ENCODE assay signal across 1 cellular context in the genomic region with DNA sequence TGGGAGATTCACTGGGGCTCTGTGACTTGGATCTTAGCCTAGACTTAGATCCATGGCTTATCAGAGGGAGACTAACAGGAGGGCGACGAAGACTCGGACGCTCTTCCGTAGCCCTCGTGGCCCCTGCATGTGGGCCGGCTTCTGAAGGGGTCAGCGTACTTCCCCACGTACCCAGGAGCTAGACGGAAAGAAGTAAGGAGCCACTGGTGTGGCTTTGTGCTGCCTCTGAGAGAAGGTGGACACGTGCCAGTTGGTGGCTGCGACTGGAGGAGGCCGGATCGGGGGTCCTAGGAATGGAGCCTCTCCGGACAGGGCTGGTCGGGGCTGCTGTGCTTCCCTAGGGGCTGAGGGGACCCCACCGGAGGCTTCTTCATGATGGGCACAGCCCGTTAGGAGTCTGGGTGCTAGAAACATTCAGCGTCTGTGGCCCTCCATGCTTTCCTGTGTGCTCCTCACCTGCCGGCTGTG.
TF ChIP-seq lines count a peak whose summit lies in the region.

No MANE protein-coding gene starts in this region.

TF ChIP-seq in K562, 482 proteins besides CTCF, POLR2A, EP300 and RAD21 (continued from another document and continues in another):
- TF ChIP-seq, protein P1, sequence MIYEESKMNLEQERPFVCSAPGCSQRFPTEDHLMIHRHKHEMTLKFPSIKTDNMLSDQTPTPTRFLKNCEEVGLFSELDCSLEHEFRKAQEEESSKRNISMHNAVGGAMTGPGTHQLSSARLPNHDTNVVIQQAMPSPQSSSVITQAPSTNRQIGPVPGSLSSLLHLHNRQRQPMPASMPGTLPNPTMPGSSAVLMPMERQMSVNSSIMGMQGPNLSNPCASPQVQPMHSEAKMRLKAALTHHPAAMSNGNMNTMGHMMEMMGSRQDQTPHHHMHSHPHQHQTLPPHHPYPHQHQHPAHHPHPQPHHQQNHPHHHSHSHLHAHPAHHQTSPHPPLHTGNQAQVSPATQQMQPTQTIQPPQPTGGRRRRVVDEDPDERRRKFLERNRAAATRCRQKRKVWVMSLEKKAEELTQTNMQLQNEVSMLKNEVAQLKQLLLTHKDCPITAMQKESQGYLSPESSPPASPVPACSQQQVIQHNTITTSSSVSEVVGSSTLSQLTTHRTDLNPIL (CRISPR knock-in tag; IDR thresholded peaks at IDR 0.05), result no peak
- TF ChIP-seq ESRRA (IDR thresholded peaks at IDR 0.05; ENCODE audit: borderline replicate concordance, low read depth), result no peak
- no peak for TF ChIP-seq ZBTB26 (CRISPR knock-in tag; IDR thresholded peaks at IDR 0.05)
- TF ChIP-seq E2F4 (CRISPR knock-in tag; IDR thresholded peaks at IDR 0.05; ENCODE audit: low read depth), result 0 out of 2 replicates have a peak, but pooled peaks have one; percentile 35
- 0 out of 4 replicates have a peak, but pooled peaks of 1 of the 2 experiments have one; percentile 27 for TF ChIP-seq MAZ (CRISPR knock-in tag; conservative IDR thresholded peaks at IDR 0.05 in 1 of 2, IDR thresholded peaks at IDR 0.05 in 1 of 2)
- no peak for TF ChIP-seq TAF7 (tag; IDR thresholded peaks at IDR 0.05)
- TF ChIP-seq CTBP1 (IDR thresholded peaks at IDR 0.05; ENCODE audit: borderline replicate concordance), result no peak
- TF ChIP-seq SP1 (CRISPR knock-in tag; IDR thresholded peaks at IDR 0.05), result peak; percentile 69; the same call in 1 of the 2 replicates
- TF ChIP-seq, protein P2, sequence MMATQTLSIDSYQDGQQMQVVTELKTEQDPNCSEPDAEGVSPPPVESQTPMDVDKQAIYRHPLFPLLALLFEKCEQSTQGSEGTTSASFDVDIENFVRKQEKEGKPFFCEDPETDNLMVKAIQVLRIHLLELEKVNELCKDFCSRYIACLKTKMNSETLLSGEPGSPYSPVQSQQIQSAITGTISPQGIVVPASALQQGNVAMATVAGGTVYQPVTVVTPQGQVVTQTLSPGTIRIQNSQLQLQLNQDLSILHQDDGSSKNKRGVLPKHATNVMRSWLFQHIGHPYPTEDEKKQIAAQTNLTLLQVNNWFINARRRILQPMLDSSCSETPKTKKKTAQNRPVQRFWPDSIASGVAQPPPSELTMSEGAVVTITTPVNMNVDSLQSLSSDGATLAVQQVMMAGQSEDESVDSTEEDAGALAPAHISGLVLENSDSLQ (IDR thresholded peaks at IDR 0.05), result no peak
- 0 out of 2 replicates have a peak, but pooled peaks have one; percentile 22 for TF ChIP-seq FOXP1 (CRISPR knock-in tag; IDR thresholded peaks at IDR 0.05)
- no peak for TF ChIP-seq ZNF408 (CRISPR knock-in tag; IDR thresholded peaks at IDR 0.05; ENCODE audit: low read depth)
- TF ChIP-seq RFX1 (IDR thresholded peaks at IDR 0.05), result no peak
- TF ChIP-seq MBD1 (CRISPR knock-in tag; IDR thresholded peaks at IDR 0.05), result peak; percentile 49; the same call in 1 of the 2 replicates
- TF ChIP-seq GATAD2A (IDR thresholded peaks at IDR 0.05), result peak; percentile 11; the same call in 1 of the 2 replicates
- no peak for TF ChIP-seq ZNF511 (CRISPR knock-in tag; IDR thresholded peaks at IDR 0.05)
- TF ChIP-seq CBX1 (IDR thresholded peaks at IDR 0.05; ENCODE audit: low read depth), result no peak
- no peak for TF ChIP-seq JUN (IDR thresholded peaks at IDR 0.05; ENCODE audit: borderline replicate concordance, low read depth, low read length)
- TF ChIP-seq JUN (CRISPR knock-in tag; IDR thresholded peaks at IDR 0.05; ENCODE audit: borderline replicate concordance), result no peak
- no peak for TF ChIP-seq RNF2 (IDR thresholded peaks at IDR 0.05)
- TF ChIP-seq ZNF232 (CRISPR knock-in tag; IDR thresholded peaks at IDR 0.05), result 0 out of 2 replicates have a peak, but pooled peaks have one; percentile 53
- TF ChIP-seq, protein P3, sequence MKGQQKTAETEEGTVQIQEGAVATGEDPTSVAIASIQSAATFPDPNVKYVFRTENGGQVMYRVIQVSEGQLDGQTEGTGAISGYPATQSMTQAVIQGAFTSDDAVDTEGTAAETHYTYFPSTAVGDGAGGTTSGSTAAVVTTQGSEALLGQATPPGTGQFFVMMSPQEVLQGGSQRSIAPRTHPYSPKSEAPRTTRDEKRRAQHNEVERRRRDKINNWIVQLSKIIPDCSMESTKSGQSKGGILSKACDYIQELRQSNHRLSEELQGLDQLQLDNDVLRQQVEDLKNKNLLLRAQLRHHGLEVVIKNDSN (CRISPR knock-in tag; IDR thresholded peaks at IDR 0.05), result peak; percentile 68
- TF ChIP-seq BHLHE40 (IDR thresholded peaks at IDR 0.05; ENCODE audit: low read length), result peak; percentile 42; the same call in 1 of the 2 replicates
- no peak for TF ChIP-seq NR0B1 (IDR thresholded peaks at IDR 0.05; ENCODE audit: partially characterized antibody)
- TF ChIP-seq MYC (IDR thresholded peaks at IDR 0.05; ENCODE audit: low read depth, low read length), result 0 out of 2 replicates have a peak, but pooled peaks have one; percentile 6
- TF ChIP-seq MYC (CRISPR knock-in tag; IDR thresholded peaks at IDR 0.05; ENCODE audit: borderline replicate concordance, low read depth), result no peak
- peak; percentile 58 for TF ChIP-seq MGA (IDR thresholded peaks at IDR 0.05)
- TF ChIP-seq EWSR1 (IDR thresholded peaks at IDR 0.05; ENCODE audit: borderline replicate concordance, low read depth, partially characterized antibody), result no peak
- peak; percentile 62 for TF ChIP-seq L3MBTL2 (IDR thresholded peaks at IDR 0.05)
- TF ChIP-seq DMBX1 (CRISPR knock-in tag; IDR thresholded peaks at IDR 0.05; ENCODE audit: borderline replicate concordance), result no peak
- no peak for TF ChIP-seq MBD2 (IDR thresholded peaks at IDR 0.05; ENCODE audit: borderline replicate concordance, low read depth)
- TF ChIP-seq, protein P4, sequence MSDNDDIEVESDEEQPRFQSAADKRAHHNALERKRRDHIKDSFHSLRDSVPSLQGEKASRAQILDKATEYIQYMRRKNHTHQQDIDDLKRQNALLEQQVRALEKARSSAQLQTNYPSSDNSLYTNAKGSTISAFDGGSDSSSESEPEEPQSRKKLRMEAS (CRISPR knock-in tag; IDR thresholded peaks at IDR 0.05), result peak; percentile 67
